Comparison of ENCODE assay signal across 2 cellular contexts in the genomic region with DNA sequence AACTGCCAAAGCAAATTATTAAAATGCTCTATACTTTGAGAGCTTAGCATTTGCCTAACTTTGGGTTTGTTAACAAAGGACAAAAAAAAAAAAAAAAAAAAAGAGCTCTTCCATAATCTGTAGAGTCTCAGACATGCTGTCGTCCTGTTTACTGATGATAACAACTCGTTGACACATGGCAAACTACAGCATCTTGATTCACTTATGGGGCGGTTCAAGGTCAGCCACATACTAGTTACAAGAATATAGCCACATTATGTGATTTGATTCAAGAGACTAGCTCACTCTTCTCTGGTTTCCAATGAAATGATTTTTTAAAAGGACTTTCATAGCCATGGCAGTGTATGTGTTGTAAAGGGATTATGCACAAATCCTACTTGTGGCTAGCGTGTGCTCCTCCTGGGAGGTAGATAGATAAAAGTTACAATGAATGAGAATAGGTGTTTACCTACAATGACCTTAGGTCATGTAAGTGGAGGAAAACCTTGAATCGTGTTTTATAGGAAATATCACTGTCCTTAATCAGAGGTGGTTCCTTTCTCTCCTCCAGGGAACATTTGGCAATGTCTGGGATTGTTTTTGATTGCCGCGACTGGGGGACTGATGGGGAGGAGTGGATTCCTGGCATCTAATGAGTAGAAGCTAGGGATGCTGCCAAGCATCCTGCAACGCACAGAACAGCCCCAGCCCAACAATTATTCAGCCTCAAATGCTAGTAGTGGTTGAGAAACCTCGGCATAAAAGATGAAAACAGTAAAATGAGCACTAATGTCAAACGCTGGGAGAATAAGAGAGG.
TF ChIP-seq lines count a peak whose summit lies in the region.

No MANE protein-coding gene starts in this region.

TF ChIP-seq in A549, 52 proteins besides CTCF, POLR2A, EP300 and RAD21:
- no peak for TF ChIP-seq HOXB13 (CRISPR knock-in tag; IDR thresholded peaks at IDR 0.05; ENCODE audit: low read depth)
- TF ChIP-seq, protein P1, sequence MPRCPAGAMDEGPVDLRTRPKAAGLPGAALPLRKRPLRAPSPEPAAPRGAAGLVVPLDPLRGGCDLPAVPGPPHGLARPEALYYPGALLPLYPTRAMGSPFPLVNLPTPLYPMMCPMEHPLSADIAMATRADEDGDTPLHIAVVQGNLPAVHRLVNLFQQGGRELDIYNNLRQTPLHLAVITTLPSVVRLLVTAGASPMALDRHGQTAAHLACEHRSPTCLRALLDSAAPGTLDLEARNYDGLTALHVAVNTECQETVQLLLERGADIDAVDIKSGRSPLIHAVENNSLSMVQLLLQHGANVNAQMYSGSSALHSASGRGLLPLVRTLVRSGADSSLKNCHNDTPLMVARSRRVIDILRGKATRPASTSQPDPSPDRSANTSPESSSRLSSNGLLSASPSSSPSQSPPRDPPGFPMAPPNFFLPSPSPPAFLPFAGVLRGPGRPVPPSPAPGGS (IDR thresholded peaks at IDR 0.05): no peak
- no peak for TF ChIP-seq JUNB (IDR thresholded peaks at IDR 0.05)
- no peak for TF ChIP-seq PHF8 (IDR thresholded peaks at IDR 0.05; ENCODE audit: borderline replicate concordance, low read depth)
- TF ChIP-seq RNF2 (IDR thresholded peaks at IDR 0.05; ENCODE audit: borderline replicate concordance, low read depth): no peak
- TF ChIP-seq TFCP2L1 (CRISPR knock-in tag; IDR thresholded peaks at IDR 0.05): no peak
- no peak for TF ChIP-seq ZNF302 (CRISPR knock-in tag; IDR thresholded peaks at IDR 0.05)
- TF ChIP-seq SMC3 (IDR thresholded peaks at IDR 0.05): no peak
- TF ChIP-seq FOSL2 (IDR thresholded peaks at IDR 0.05): no peak
- TF ChIP-seq FOSL2 (CRISPR knock-in tag; IDR thresholded peaks at IDR 0.05): no peak
- no peak for TF ChIP-seq ESRRA (IDR thresholded peaks at IDR 0.05; ENCODE audit: borderline replicate concordance, low read length)
- no peak for TF ChIP-seq KDM5A (IDR thresholded peaks at IDR 0.05)
TF ChIP-seq in A549: peak in this region for 0.

TF ChIP-seq in IMR-90, 13 proteins besides CTCF, POLR2A, EP300 and RAD21:
- TF ChIP-seq, protein P2, sequence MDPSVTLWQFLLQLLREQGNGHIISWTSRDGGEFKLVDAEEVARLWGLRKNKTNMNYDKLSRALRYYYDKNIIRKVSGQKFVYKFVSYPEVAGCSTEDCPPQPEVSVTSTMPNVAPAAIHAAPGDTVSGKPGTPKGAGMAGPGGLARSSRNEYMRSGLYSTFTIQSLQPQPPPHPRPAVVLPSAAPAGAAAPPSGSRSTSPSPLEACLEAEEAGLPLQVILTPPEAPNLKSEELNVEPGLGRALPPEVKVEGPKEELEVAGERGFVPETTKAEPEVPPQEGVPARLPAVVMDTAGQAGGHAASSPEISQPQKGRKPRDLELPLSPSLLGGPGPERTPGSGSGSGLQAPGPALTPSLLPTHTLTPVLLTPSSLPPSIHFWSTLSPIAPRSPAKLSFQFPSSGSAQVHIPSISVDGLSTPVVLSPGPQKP (IDR thresholded peaks at IDR 0.05; ENCODE audit: borderline replicate concordance, low read depth, low read length): no peak
- TF ChIP-seq RCOR1 (IDR thresholded peaks at IDR 0.05; ENCODE audit: insufficient replicate concordance, low read length) (no peak), BHLHE40 (IDR thresholded peaks at IDR 0.05; ENCODE audit: low read depth, low read length) (no peak), CHD1 (IDR thresholded peaks at IDR 0.05; ENCODE audit: low read depth, low read length) (no peak), CEBPB (IDR thresholded peaks at IDR 0.05; ENCODE audit: low read depth, low read length) (no peak), RFX5 (IDR thresholded peaks at IDR 0.05; ENCODE audit: low read depth, low read length) (no peak), FOS (IDR thresholded peaks at IDR 0.05; ENCODE audit: low read depth, low read length) (no peak), SMC3 (IDR thresholded peaks at IDR 0.05; ENCODE audit: low read depth, low read length) (no peak), MXI1 (IDR thresholded peaks at IDR 0.05; ENCODE audit: borderline replicate concordance, low read depth, low read length) (no peak), MAZ (IDR thresholded peaks at IDR 0.05; ENCODE audit: borderline replicate concordance, low read depth, low read length) (no peak), MAFK (IDR thresholded peaks at IDR 0.05; ENCODE audit: low read depth, low read length) (no peak), NFE2L2 (IDR thresholded peaks at IDR 0.05; ENCODE audit: low read depth, low read length) (no peak)
- TF ChIP-seq, protein P3, sequence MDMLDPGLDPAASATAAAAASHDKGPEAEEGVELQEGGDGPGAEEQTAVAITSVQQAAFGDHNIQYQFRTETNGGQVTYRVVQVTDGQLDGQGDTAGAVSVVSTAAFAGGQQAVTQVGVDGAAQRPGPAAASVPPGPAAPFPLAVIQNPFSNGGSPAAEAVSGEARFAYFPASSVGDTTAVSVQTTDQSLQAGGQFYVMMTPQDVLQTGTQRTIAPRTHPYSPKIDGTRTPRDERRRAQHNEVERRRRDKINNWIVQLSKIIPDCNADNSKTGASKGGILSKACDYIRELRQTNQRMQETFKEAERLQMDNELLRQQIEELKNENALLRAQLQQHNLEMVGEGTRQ (IDR thresholded peaks at IDR 0.05; ENCODE audit: low read depth, low read length): no peak
